Comparison of ENCODE assay signal across 1 cellular context in the genomic region with DNA sequence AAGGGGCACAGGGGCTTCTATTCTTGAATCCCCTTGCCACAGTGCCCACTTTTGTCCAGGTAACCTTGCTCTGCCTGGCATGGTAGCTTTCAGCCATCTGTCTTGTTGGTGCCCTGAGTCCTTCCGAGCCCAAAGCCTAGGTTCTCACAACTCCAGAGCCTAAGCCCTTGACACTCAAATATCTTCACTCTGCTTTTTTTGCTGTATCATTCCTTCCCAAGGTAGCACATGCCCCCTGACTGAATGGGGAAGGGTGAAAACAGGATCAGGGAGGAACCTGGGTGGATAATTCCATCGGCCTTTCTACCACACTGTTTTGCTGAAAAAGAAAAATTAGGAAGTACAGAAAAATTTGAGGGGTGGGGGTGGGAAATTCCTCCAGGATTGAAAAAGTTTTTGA.
TF ChIP-seq lines count a peak whose summit lies in the region.

No MANE protein-coding gene starts in this region.

TF ChIP-seq in K562, 482 proteins besides CTCF, POLR2A, EP300 and RAD21:
- TF ChIP-seq, protein P1, sequence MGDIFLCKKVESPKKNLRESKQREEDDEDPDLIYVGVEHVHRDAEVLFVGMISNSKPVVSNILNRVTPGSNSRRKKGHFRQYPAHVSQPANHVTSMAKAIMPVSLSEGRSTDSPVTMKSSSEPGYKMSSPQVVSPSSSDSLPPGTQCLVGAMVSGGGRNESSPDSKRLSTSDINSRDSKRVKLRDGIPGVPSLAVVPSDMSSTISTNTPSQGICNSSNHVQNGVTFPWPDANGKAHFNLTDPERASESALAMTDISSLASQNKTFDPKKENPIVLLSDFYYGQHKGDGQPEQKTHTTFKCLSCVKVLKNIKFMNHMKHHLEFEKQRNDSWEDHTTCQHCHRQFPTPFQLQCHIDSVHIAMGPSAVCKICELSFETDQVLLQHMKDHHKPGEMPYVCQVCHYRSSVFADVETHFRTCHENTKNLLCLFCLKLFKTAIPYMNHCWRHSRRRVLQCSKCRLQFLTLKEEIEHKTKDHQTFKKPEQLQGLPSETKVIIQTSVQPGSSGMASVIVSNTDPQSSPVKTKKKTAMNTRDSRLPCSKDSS (IDR thresholded peaks at IDR 0.05; ENCODE audit: low read depth, partially characterized antibody): no peak
- TF ChIP-seq MAFG (tag; conservative IDR thresholded peaks at IDR 0.05): peak; percentile 54
- TF ChIP-seq ASH1L (IDR thresholded peaks at IDR 0.05; ENCODE audit: borderline replicate concordance, low read depth, partially characterized antibody): no peak
- TF ChIP-seq, protein P2, sequence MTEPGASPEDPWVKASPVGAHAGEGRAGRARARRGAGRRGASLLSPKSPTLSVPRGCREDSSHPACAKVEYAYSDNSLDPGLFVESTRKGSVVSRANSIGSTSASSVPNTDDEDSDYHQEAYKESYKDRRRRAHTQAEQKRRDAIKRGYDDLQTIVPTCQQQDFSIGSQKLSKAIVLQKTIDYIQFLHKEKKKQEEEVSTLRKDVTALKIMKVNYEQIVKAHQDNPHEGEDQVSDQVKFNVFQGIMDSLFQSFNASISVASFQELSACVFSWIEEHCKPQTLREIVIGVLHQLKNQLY (CRISPR knock-in tag; conservative IDR thresholded peaks at IDR 0.05): no peak
- no peak for TF ChIP-seq MXI1 (IDR thresholded peaks at IDR 0.05; ENCODE audit: low read depth, low read length)
- TF ChIP-seq, protein P3, sequence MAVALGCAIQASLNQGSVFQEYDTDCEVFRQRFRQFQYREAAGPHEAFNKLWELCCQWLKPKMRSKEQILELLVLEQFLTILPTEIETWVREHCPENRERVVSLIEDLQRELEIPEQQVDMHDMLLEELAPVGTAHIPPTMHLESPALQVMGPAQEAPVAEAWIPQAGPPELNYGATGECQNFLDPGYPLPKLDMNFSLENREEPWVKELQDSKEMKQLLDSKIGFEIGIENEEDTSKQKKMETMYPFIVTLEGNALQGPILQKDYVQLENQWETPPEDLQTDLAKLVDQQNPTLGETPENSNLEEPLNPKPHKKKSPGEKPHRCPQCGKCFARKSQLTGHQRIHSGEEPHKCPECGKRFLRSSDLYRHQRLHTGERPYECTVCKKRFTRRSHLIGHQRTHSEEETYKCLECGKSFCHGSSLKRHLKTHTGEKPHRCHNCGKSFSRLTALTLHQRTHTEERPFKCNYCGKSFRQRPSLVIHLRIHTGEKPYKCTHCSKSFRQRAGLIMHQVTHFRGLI (CRISPR knock-in tag; IDR thresholded peaks at IDR 0.05): no peak
- TF ChIP-seq MAFF (IDR thresholded peaks at IDR 0.05; ENCODE audit: low read length): peak; percentile 18; the same call in 1 of the 2 replicates
- TF ChIP-seq ZNF436 (CRISPR knock-in tag; IDR thresholded peaks at IDR 0.05): no peak
- TF ChIP-seq SIN3A (IDR thresholded peaks at IDR 0.05; ENCODE audit: borderline replicate concordance in 2 of 2, control insufficient read depth in 1 of 2, low read depth in 2 of 2, low read length in 2 of 2): no peak
- TF ChIP-seq PCBP2 (IDR thresholded peaks at IDR 0.05; ENCODE audit: low read depth, low read length, poor library complexity, severe bottlenecking): no peak
- peak; percentile 47; the same call in 1 of the 2 replicates for TF ChIP-seq C11orf30 (IDR thresholded peaks at IDR 0.05; ENCODE audit: low read depth)
- TF ChIP-seq EWSR1 (IDR thresholded peaks at IDR 0.05; ENCODE audit: borderline replicate concordance, low read depth, partially characterized antibody): no peak
- TF ChIP-seq NFE2 (IDR thresholded peaks at IDR 0.05; ENCODE audit: low read depth): peak; percentile 67
- no peak for TF ChIP-seq ZNF217 (CRISPR knock-in tag; IDR thresholded peaks at IDR 0.05)
- TF ChIP-seq POLR2AphosphoS2 (IDR thresholded peaks at IDR 0.05; ENCODE audit: low read length): no peak
- peak; percentile 53; the same call in 1 of the 2 replicates for TF ChIP-seq ZNF316 (IDR thresholded peaks at IDR 0.05)
- no peak for TF ChIP-seq SETDB1 (IDR thresholded peaks at IDR 0.05; ENCODE audit: low read length)
- no peak for TF ChIP-seq ZNF707 (CRISPR knock-in tag; conservative IDR thresholded peaks at IDR 0.05)
- TF ChIP-seq, protein P4, sequence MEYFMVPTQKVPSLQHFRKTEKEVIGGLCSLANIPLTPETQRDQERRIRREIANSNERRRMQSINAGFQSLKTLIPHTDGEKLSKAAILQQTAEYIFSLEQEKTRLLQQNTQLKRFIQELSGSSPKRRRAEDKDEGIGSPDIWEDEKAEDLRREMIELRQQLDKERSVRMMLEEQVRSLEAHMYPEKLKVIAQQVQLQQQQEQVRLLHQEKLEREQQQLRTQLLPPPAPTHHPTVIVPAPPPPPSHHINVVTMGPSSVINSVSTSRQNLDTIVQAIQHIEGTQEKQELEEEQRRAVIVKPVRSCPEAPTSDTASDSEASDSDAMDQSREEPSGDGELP (CRISPR knock-in tag; IDR thresholded peaks at IDR 0.05; ENCODE audit: borderline replicate concordance): no peak
- peak; percentile 40; the same call in 1 of the 2 replicates for TF ChIP-seq NFE2L1 (tag; IDR thresholded peaks at IDR 0.05; ENCODE audit: borderline replicate concordance, low read depth)
- no peak for TF ChIP-seq ZNF3 (CRISPR knock-in tag; IDR thresholded peaks at IDR 0.05)
